ENCODE assay signal across 1 cellular context in genomic region chr3:48474031-48474430, GRCh38.
TF ChIP-seq lines count a peak whose summit lies in the region.

No MANE protein-coding gene starts in this region.

TF ChIP-seq in WTC11, 78 proteins besides CTCF, POLR2A, EP300 and RAD21:
- TF ChIP-seq ZNF121 (CRISPR knock-in tag; IDR thresholded peaks at IDR 0.05) (peak; percentile 92), GTF2I (CRISPR knock-in tag; conservative IDR thresholded peaks at IDR 0.05) (peak; percentile 85), HMGA2 (CRISPR knock-in tag; IDR thresholded peaks at IDR 0.05) (0 out of 2 replicates have a peak, but pooled peaks have one; percentile 34)
